ENCODE assay signal across 9 cellular contexts in genomic region chr3:71109241-71109976, GRCh38.
DNase-seq lines count a peak whose midpoint lies in the region; TF ChIP-seq lines count a peak whose summit lies in the region.
"Had no signal": no experiment of that assay in that cellular context is flagged by ENCODE, and none has a peak within 500 bp of the region (broad histone marks: within the 10 kb centered on the region; RNA-seq: fewer than 3 reads in every experiment).

No MANE protein-coding gene starts in this region.

- CTCF ChIA-PET in MCF 10A (lab: Yijun Ruan, JAX), result interaction anchor here (1.0 kb wide), 1 partner anchor 105 kb away, joined by 3 read pairs; no protein-coding TSS in a partner anchor

- H3K27ac ChIP-seq in breast epithelium, result no peak overlapping the region

- H3K4me3 ChIP-seq in breast epithelium, result no peak overlapping the region

- DNase-seq in MCF 10A (ENCODE audit: unreplicated experiment), result peak; percentile 51
- DNase-seq in breast epithelium (ENCODE audit: low spot score in 2 of 2), result no peak
- DNase-seq in amniotic epithelial cell (ENCODE audit: low read depth), result peak; percentile 78
- DNase-seq in kidney glomerular epithelial cell (lab: John Stamatoyannopoulos, UW), result peak; percentile 28
- DNase-seq in type B pancreatic cell (ENCODE audit: extremely low spot score, unreplicated experiment), result no peak
- no peak for DNase-seq in NCI-H510A treated with DMSO at 0.1 percent for 48 hours (lab: John Stamatoyannopoulos, UW)
- no peak for DNase-seq in NCI-H82 treated with DMSO at 0.1 percent for 48 hours (lab: John Stamatoyannopoulos, UW; ENCODE audit: unreplicated experiment)
- no peak for DNase-seq in NCI-H748 (lab: John Stamatoyannopoulos, UW; ENCODE audit: unreplicated experiment)
- DNase-seq: Caco-2 had no signal

- POLR2A ChIA-PET in MCF 10A (lab: Yijun Ruan, JAX), result interaction anchor here (0.6 to 2.0 kb wide), 4 partner anchors 8 to 386 kb away, joined by 3 to 6 read pairs (median 3); no protein-coding TSS in a partner anchor

- H3K4me1 Mint-ChIP-seq in MCF 10A (ENCODE audit: insufficient read depth, unreplicated experiment) (peaks cover 13% of the 10 kb centered on the region), type B pancreatic cell (ENCODE audit: unreplicated experiment) (peaks cover 33% of the 10 kb centered on the region)

- no peaks in the 10 kb centered on the region for H3K36me3 ChIP-seq in breast epithelium

- H3K27me3 Mint-ChIP-seq in MCF 10A (ENCODE audit: insufficient read depth, unreplicated experiment) (no peaks in the 10 kb centered on the region), type B pancreatic cell (no peaks in the 10 kb centered on the region)

- H3K36me3 Mint-ChIP-seq in MCF 10A (ENCODE audit: insufficient read depth, unreplicated experiment), result peaks cover 6% of the 10 kb centered on the region
- H3K36me3 Mint-ChIP-seq in type B pancreatic cell, result peaks cover 33% of the 10 kb centered on the region

- BruUV-seq in MCF 10A (replicated peaks; lab: Mats Ljungman, UMichigan), result TSS peak; percentile 86

- no peak for TF ChIP-seq CTCF in MCF 10A (IDR thresholded peaks at IDR 0.05; ENCODE audit: unreplicated experiment)
- no peak for TF ChIP-seq CTCF in breast epithelium (IDR thresholded peaks at IDR 0.05)
- TF ChIP-seq CTCF in type B pancreatic cell (conservative IDR thresholded peaks at IDR 0.05), result no peak

- intact Hi-C loops in MCF 10A (cut with micrococcal nuclease), result no loop called here
- intact Hi-C loops in breast epithelium (cut with DNase I; ENCODE audit: low total_unique reads), result no loop called here

- H3K4me1 ChIP-seq in breast epithelium, result peaks cover 0 to 10% of the 10 kb centered on the region in 2 donors

- H3K27ac Mint-ChIP-seq in MCF 10A (ENCODE audit: low read depth, unreplicated experiment), result peak overlapping the region; percentile 67
- peak overlapping the region; percentile 35 for H3K27ac Mint-ChIP-seq in type B pancreatic cell

- no peaks in the 10 kb centered on the region for H3K9me3 ChIP-seq in breast epithelium
- H3K9me3 ChIP-seq: Caco-2 had no signal

- H3K4me3 Mint-ChIP-seq in MCF 10A (ENCODE audit: unreplicated experiment), result peak overlapping the region; percentile 18
- H3K4me3 Mint-ChIP-seq in type B pancreatic cell, result no peak overlapping the region

- H3K9me3 Mint-ChIP-seq in MCF 10A (ENCODE audit: unreplicated experiment), result no peaks in the 10 kb centered on the region
- H3K9me3 Mint-ChIP-seq in type B pancreatic cell, result no peaks in the 10 kb centered on the region

- no peaks in the 10 kb centered on the region for H3K27me3 ChIP-seq in breast epithelium

- TF ChIP-seq POLR2A in breast epithelium (IDR thresholded peaks at IDR 0.05), result no peak

Comparison
In these comparisons a context has a peak if more than half of its experiments do, and no peak if none do; other contexts are left out.
1. DNase-seq: peak in MCF 10A (single experiment), amniotic epithelial cell (single experiment) and kidney glomerular epithelial cell (single experiment); none in breast epithelium (0 of 2), type B pancreatic cell (single experiment), NCI-H510A treated with DMSO at 0.1 percent for 48 hours (single experiment), NCI-H82 treated with DMSO at 0.1 percent for 48 hours (single experiment) and NCI-H748 (single experiment).